ENCODE assay signal across 8 cellular contexts in genomic region chr2:101307950-101308431, GRCh38. TPM values are rescaled to one million over a fixed set of nuclear protein-coding genes. Genes with fewer than 3 reads are reported as not detected.
A peak's percentile ranks its signal among the peaks of the same experiment; 100 is the strongest.
DNase-seq lines count a peak whose midpoint lies in the region; ATAC-seq and TF ChIP-seq lines count a peak whose summit lies in the region.

No MANE protein-coding gene starts in this region.

- POLR2A ChIA-PET in activated naive CD8-positive, alpha-beta T cell treated with anti-CD3 and anti-CD28 coated beads, Interleukin-2, amount 10 ng/mL, durations not matched to agents 7 days and 5 days (lab: Charles Lee), result interaction anchor here (0.8 to 2.5 kb wide), 13 partner anchors 10 to 167 kb away, joined by 3 to 32 read pairs (median 5); partner anchors contain the start of genes CNOT11 and RFX8

- peak overlapping the region; percentile 96 for H3K27ac Mint-ChIP-seq in activated naive CD8-positive, alpha-beta T cell treated with anti-CD3 and anti-CD28 coated beads, Interleukin-2, amount 10 ng/mL, durations not matched to agents 7 days and 5 days

- no peaks in the 10 kb centered on the region for H3K9me3 ChIP-seq in iPS DF 6.9 (ENCODE audit: control insufficient read depth, insufficient read depth, low read length)

- H3K27ac ChIP-seq in iPS DF 6.9 (ENCODE audit: low read length) (no peak overlapping the region), skin epidermis (peak overlapping the region; percentile 89 to 99 (median 97))

- WGBS in iPS DF 6.9 (ENCODE audit: insufficient coverage, insufficient read length), result no CpG with 5 or more reads among the region's 57 CpGs

- H3K36me3 ChIP-seq in GM06990 (ENCODE audit: control insufficient read depth, insufficient read depth, low read length), result no peaks in the 10 kb centered on the region
- H3K36me3 ChIP-seq in H7 (replicated peaks; ENCODE audit: control insufficient read depth, insufficient read depth, low read length), result no peaks in the 10 kb centered on the region
- no peaks in the 10 kb centered on the region; the same call in 1 of the 2 replicates for H3K36me3 ChIP-seq in iPS DF 6.9 (ENCODE audit: control insufficient read depth, insufficient read depth, low read length)

- peaks cover 22% of the 10 kb centered on the region for H3K36me3 Mint-ChIP-seq in activated naive CD8-positive, alpha-beta T cell treated with anti-CD3 and anti-CD28 coated beads, Interleukin-2, amount 10 ng/mL, durations not matched to agents 7 days and 5 days

- peaks cover 52% of the 10 kb centered on the region for H3K4me1 Mint-ChIP-seq in activated naive CD8-positive, alpha-beta T cell treated with anti-CD3 and anti-CD28 coated beads, Interleukin-2, amount 10 ng/mL, durations not matched to agents 7 days and 5 days

- peak overlapping the region; percentile 98 for H3K4me3 Mint-ChIP-seq in activated naive CD8-positive, alpha-beta T cell treated with anti-CD3 and anti-CD28 coated beads, Interleukin-2, amount 10 ng/mL, durations not matched to agents 7 days and 5 days

- ATAC-seq in activated naive CD8-positive, alpha-beta T cell treated with anti-CD3 and anti-CD28 coated beads, Interleukin-2, amount 10 ng/mL, durations not matched to agents 7 days and 5 days (ENCODE audit: low read depth), result peak; percentile 22

- no peak for TF ChIP-seq CTCF in GM06990 (IDR thresholded peaks at IDR 0.05; ENCODE audit: insufficient read depth, low read length, poor library complexity, severe bottlenecking)

- H3K27me3 Mint-ChIP-seq in activated naive CD8-positive, alpha-beta T cell treated with anti-CD3 and anti-CD28 coated beads, Interleukin-2, amount 10 ng/mL, durations not matched to agents 7 days and 5 days, result no peaks in the 10 kb centered on the region

- H3K4me3 ChIP-seq in GM06990 (replicated peaks; ENCODE audit: low read depth, low read length) (peak overlapping the region; percentile 71), H7 (ENCODE audit: insufficient read depth, low read depth, low read length) (peak overlapping the region; percentile 86), iPS DF 6.9 (ENCODE audit: low read length) (peak overlapping the region; percentile 98), skin epidermis (peak overlapping the region; percentile 58 to 95 (median 80))

- peaks cover 3% of the 10 kb centered on the region; the same call in 1 of the 2 replicates for H3K4me1 ChIP-seq in iPS DF 6.9 (ENCODE audit: control insufficient read depth, insufficient read depth, low read length)

- H3K9me3 Mint-ChIP-seq in activated naive CD8-positive, alpha-beta T cell treated with anti-CD3 and anti-CD28 coated beads, Interleukin-2, amount 10 ng/mL, durations not matched to agents 7 days and 5 days, result no peaks in the 10 kb centered on the region

- no peaks in the 10 kb centered on the region; the same call in 1 of the 2 replicates for H3K27me3 ChIP-seq in GM06990 (replicated peaks; ENCODE audit: control insufficient read depth, insufficient read depth, low read length)
- peaks cover 5% of the 10 kb centered on the region; the same call in 1 of the 2 replicates for H3K27me3 ChIP-seq in H7 (ENCODE audit: control insufficient read depth, insufficient read depth, low read length)
- H3K27me3 ChIP-seq in iPS DF 6.9 (ENCODE audit: control insufficient read depth, insufficient read depth, low read length), result no peaks in the 10 kb centered on the region

- DNase-seq in GM06990 (ENCODE audit: extremely low read depth, insufficient read length) (peak; percentile 66), H7 (peak; percentile 72), NAMALWA (ENCODE audit: low spot score) (peak; percentile 47), iPS DF 6.9 (ENCODE audit: low read depth, low spot score) (no peak), DMS79 (lab: John Stamatoyannopoulos, UW) (no peak), DMS79 treated with DMSO at 0.1 percent for 48 hours (lab: John Stamatoyannopoulos, UW) (no peak)
- DNase-seq in activated naive CD8-positive, alpha-beta T cell treated with anti-CD3 and anti-CD28 coated beads, Interleukin-2, amount 10 ng/mL, durations not matched to agents 7 days and 5 days, result no peak

RNA-seq across cellular contexts. Expression of gene RNF149, which starts 0.5 kb away (rescaled TPM):
- total RNA-seq in H7 (2014; rRNA removed; shearing (Covaris generic)), result 17.9 and 29.9 TPM in 2 replicates
- 10 to 100 TPM; 90.1 to 90.3 TPM for total RNA-seq in activated naive CD8-positive, alpha-beta T cell treated with anti-CD3 and anti-CD28 coated beads, Interleukin-2, amount 10 ng/mL, durations not matched to agents 7 days and 5 days

RNA-seq across cellular contexts. Expression of gene CNOT11, which starts 55.3 kb away (rescaled TPM):
- 68.6 and 72.6 TPM in 2 replicates for total RNA-seq in H7 (2014; rRNA removed; shearing (Covaris generic))
- total RNA-seq in activated naive CD8-positive, alpha-beta T cell treated with anti-CD3 and anti-CD28 coated beads, Interleukin-2, amount 10 ng/mL, durations not matched to agents 7 days and 5 days, result 10 to 100 TPM; 64.2 to 65.0 TPM

Comparison
In these comparisons a context has a peak if more than half of its experiments do, and no peak if none do; other contexts are left out.
1. DNase-seq: peak in GM06990 (single experiment), H7 (single experiment) and NAMALWA (single experiment); none in activated naive CD8-positive, alpha-beta T cell treated with anti-CD3 and anti-CD28 coated beads, Interleukin-2, amount 10 ng/mL, durations not matched to agents 7 days and 5 days (single experiment), iPS DF 6.9 (single experiment), DMS79 (single experiment) and DMS79 treated with DMSO at 0.1 percent for 48 hours (single experiment).
2. Peak in every context shown above with its lines, with median percentiles within 50 percentile points of each other: H3K4me3 ChIP-seq.